In the genomic region with DNA sequence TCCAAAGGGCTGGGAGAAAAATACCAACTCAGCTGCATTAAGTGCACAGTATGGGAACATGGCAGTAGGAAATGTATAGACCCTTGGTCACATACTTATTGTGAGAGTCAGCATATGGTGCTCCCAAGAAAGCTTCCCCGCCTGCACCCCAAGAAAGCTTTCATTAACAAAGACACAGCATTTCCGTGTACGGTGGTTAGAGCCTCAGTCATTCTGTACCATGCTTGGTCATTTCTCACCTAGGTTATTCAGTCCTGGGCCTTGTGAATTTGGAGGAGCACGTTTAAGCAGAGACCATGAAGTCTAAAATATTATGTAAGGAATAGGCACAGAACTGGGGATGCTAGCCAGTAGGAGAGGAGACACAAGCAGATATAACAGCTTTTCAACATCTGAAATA, we compare ENCODE assay signal across 18 cellular contexts. TPM values are rescaled to one million over a fixed set of nuclear protein-coding genes. Genes with fewer than 3 reads are reported as not detected.
"Had no signal": no experiment of that assay in that cellular context is flagged by ENCODE, and none has a peak within 500 bp of the region (broad histone marks: within the 10 kb centered on the region; RNA-seq: fewer than 3 reads in every experiment).

No MANE protein-coding gene starts in this region.

- H3K27me3 Mint-ChIP-seq: activated naive CD4-positive, alpha-beta T cell treated with anti-CD3 and anti-CD28 coated beads, Interleukin-2, amount 10 ng/mL, durations not matched to agents 7 days and 5 days had no signal

- H3K27ac ChIP-seq: heart left ventricle, left lung, right atrium auricular region, thoracic aorta, upper lobe of left lung, VCaP had no signal

- H3K27me3 ChIP-seq: heart left ventricle, left lung, right atrium auricular region, upper lobe of left lung had no signal

- H3K4me3 Mint-ChIP-seq: activated naive CD4-positive, alpha-beta T cell treated with anti-CD3 and anti-CD28 coated beads, Interleukin-2, amount 10 ng/mL, durations not matched to agents 7 days and 5 days; neural crest cell had no signal

- FAIRE-seq: bronchial epithelial cell, endometrium, frontal cortex had no signal

- H3K4me1 ChIP-seq: left lung, right atrium auricular region had no signal

- H3K9me3 ChIP-seq: heart left ventricle, left lung, right atrium auricular region, thoracic aorta, upper lobe of left lung had no signal

- H3K9me3 Mint-ChIP-seq: activated naive CD4-positive, alpha-beta T cell treated with anti-CD3 and anti-CD28 coated beads, Interleukin-2, amount 10 ng/mL, durations not matched to agents 7 days and 5 days had no signal

- H3K4me1 Mint-ChIP-seq: neural crest cell had no signal

- DNase-seq: activated CD4-positive, CD25-positive, alpha-beta regulatory T cell treated with anti-CD3 and anti-CD28 coated beads, Interleukin-2, amount 50 U/mL, for 72 hours; activated effector memory CD4-positive, alpha-beta T cell treated with Interleukin-2 at 50 U/mL for 16 hours; activated naive CD4-positive, alpha-beta T cell treated with anti-CD3 and anti-CD28 coated beads, Interleukin-2, amount 10 ng/mL, durations not matched to agents 7 days and 5 days; cerebellar nuclear complex; cortex of kidney; heart left ventricle; left lung; midbrain; stimulated activated CD4-positive, alpha-beta T cell treated with anti-CD3 and anti-CD28 coated beads, Interleukin-2, amount 100 ng/mL, for 24 hours; upper lobe of left lung had no signal

- ATAC-seq: left lung had no signal

- H3K27ac Mint-ChIP-seq: activated naive CD4-positive, alpha-beta T cell treated with anti-CD3 and anti-CD28 coated beads, Interleukin-2, amount 10 ng/mL, durations not matched to agents 7 days and 5 days had no signal

- H3K4me3 ChIP-seq: heart left ventricle, left lung, right atrium auricular region, thoracic aorta, upper lobe of left lung had no signal

RNA-seq across cellular contexts. Expression of gene ESRP2, which starts 56.1 kb away (rescaled TPM):
- total RNA-seq: frontal cortex, skeletal muscle tissue had no signal
